8 cellular contexts compared by ENCODE assay signal in the genomic region with DNA sequence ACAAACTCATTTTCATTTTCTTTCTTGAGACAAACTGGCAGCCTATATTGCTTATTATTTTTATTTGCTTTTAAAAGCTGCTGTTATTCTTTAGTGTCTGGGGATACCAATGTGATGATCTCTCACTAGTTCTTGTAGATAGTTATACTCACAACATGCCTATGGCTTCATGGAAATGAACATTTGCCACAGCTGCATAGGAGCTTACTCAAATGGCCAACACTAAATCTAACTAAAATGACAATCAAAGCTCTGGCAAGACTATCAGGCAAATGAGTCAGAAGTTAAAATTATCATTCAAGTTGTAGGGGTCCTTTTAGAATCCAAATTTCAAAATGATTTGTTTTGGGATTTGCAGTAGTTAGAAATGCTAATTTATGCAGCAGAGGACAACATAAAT.
"Had no signal": no experiment of that assay in that cellular context is flagged by ENCODE, and none has a peak within 500 bp of the region (broad histone marks: within the 10 kb centered on the region; RNA-seq: fewer than 3 reads in every experiment).

No MANE protein-coding gene starts in this region.

- H3K4me1 ChIP-seq: HAP-1 had no signal

- H3K27ac Mint-ChIP-seq: HFFc6 had no signal

- H3K4me3 ChIP-seq: GM23248, HAP-1, K562 had no signal

- H3K9me3 ChIP-seq: HAP-1 had no signal

- ATAC-seq: HCT116, K562 had no signal

- H3K27ac ChIP-seq: GM23248 had no signal

- H3K9ac ChIP-seq: GM23248 had no signal

- H2AFZ ChIP-seq: GM23248 had no signal

- DNase-seq: GM23248, GOT3, H7, HFFc6, IMR-90 had no signal

- H3K4me3 Mint-ChIP-seq: HFFc6 had no signal

- H3K36me3 ChIP-seq: HAP-1 had no signal

- H3K9me3 Mint-ChIP-seq: HFFc6 had no signal
